Comparison of ENCODE assay signal across 9 cellular contexts in the genomic region with DNA sequence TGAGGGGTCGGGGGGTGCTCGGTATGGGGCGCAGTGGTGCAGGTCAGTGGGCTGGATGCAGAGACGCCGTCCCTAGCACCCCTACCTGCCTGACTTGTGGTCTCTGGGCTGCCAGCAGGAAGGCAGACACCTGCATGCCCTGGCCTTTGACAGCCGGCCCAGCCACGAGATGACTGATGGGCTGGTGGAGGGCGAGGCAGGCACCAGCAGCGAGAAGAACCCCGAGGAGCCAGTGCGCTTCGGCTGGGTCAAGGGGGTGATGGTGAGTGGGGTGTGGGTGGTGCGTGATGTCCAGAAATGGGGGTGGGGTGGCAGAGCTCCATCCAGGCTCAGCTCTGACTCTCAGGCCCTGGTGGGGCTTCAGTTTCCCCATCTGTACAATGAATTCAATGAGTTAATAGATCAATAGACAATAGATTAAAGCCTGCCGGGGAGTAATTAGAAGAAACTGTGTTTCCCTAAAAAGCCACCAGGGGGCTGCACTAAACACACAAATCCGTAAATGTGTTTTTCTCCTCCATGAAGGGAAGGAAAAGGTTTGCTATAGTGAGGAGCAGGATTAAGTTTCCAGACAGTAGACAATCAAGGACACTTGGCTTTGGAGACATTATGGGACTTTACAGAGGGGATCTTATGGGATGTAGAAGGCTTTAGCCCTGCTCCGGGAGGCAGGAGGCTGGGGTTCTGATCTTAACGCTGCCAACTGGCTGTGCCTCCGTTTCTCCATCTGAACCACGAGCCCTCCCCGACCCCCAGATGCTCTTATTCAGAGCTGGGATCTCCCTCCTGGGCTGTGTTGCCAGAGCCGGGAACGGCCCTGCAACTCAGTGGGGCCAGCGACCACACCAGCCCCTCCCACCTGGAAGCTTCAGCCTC. TPM values are rescaled to one million over a fixed set of nuclear protein-coding genes. Genes with fewer than 3 reads are reported as not detected.
DNase-seq lines count a peak whose midpoint lies in the region; ATAC-seq and TF ChIP-seq lines count a peak whose summit lies in the region.
"Had no signal": no experiment of that assay in that cellular context is flagged by ENCODE, and none has a peak within 500 bp of the region (broad histone marks: within the 10 kb centered on the region; RNA-seq: fewer than 3 reads in every experiment).

No MANE protein-coding gene starts in this region.

- TF ChIP-seq CTCF in A673 (conservative IDR thresholded peaks at IDR 0.05; ENCODE audit: low read depth, low read length), result peak; percentile 79

- CTCF ChIA-PET in A673 (lab: Charles Lee), result no interaction called here

- no peaks in the 10 kb centered on the region for H3K4me1 ChIP-seq in A673 (ENCODE audit: insufficient read depth, low read length, poor library complexity, severe bottlenecking)

- in situ Hi-C loops in G401 (cut with HindIII; ENCODE audit: low sequenced_read_pairs), result loop anchor here (25.0 kb wide), 1 partner anchor 95 kb away; a partner anchor contains a TSS

- H3K27ac ChIP-seq in A673 (ENCODE audit: low read depth, low read length, poor library complexity, severe bottlenecking), result no peak overlapping the region

- H3K4me3 Mint-ChIP-seq in natural killer cell treated with Interleukin-12 subunit alpha and Interleukin-12 subunit beta and Interleukin-15 and Interleukin-18, amount 100 ng/mL, for 72 hours, result no peak overlapping the region

- peaks cover 19 to 27% of the 10 kb centered on the region in 2 donors for H3K4me1 Mint-ChIP-seq in natural killer cell treated with Interleukin-12 subunit alpha and Interleukin-12 subunit beta and Interleukin-15 and Interleukin-18, amount 100 ng/mL, for 72 hours (ENCODE audit: low read depth in 2 of 2)

- peak; percentile 75 for DNase-seq in A673 (ENCODE audit: low spot score)
- peak; percentile 50 for DNase-seq in G401 (ENCODE audit: low spot score)
- DNase-seq in NCI-H1694 treated with DMSO at 0.1 percent for 48 hours (lab: John Stamatoyannopoulos, UW), result peak; percentile 21
- peak; percentile 24 to 26 for DNase-seq in activated CD4-positive, alpha-beta T cell treated with anti-CD3 and anti-CD28 coated beads, Interleukin-2, amount 50 U/mL, for 4 hours
- peak; percentile 63 for DNase-seq in fibroblast of gingiva (ENCODE audit: low read depth)
- DNase-seq in natural killer cell treated with Interleukin-12 subunit alpha and Interleukin-12 subunit beta and Interleukin-15 and Interleukin-18, amount 100 ng/mL, for 72 hours (ENCODE audit: low spot score), result no peak

- no peak for ATAC-seq in natural killer cell treated with Interleukin-12 subunit alpha and Interleukin-12 subunit beta and Interleukin-15 and Interleukin-18, amount 100 ng/mL, for 72 hours
- ATAC-seq in GM18870 (IDR thresholded peaks at IDR 0.05; ENCODE audit: unreplicated experiment) (no peak), GM21786 (IDR thresholded peaks at IDR 0.05; ENCODE audit: unreplicated experiment) (no peak)

- no peaks in the 10 kb centered on the region for H3K9me3 Mint-ChIP-seq in natural killer cell treated with Interleukin-12 subunit alpha and Interleukin-12 subunit beta and Interleukin-15 and Interleukin-18, amount 100 ng/mL, for 72 hours

- H3K9me3 ChIP-seq in A673 (ENCODE audit: low read depth, low read length, poor library complexity, severe bottlenecking), result no peaks in the 10 kb centered on the region

- peak overlapping the region; percentile 25 to 31 for H3K27ac Mint-ChIP-seq in natural killer cell treated with Interleukin-12 subunit alpha and Interleukin-12 subunit beta and Interleukin-15 and Interleukin-18, amount 100 ng/mL, for 72 hours

- no TSS peak for BruUV-seq in A673 (replicated peaks; lab: Mats Ljungman, UMichigan)

- POLR2A ChIA-PET in A673 (lab: Charles Lee; ENCODE audit: low non-redundant PET), result interaction anchor here (0.6 kb wide), 1 partner anchor 328 kb away, joined by 3 read pairs; no protein-coding TSS in a partner anchor

- H3K27me3 ChIP-seq in A673 (replicated peaks; ENCODE audit: insufficient read depth, low read depth, low read length, poor library complexity), result no peaks in the 10 kb centered on the region

- no peak overlapping the region for H3K4me3 ChIP-seq in A673 (ENCODE audit: low read depth, low read length, poor library complexity, severe bottlenecking)

- intact Hi-C loops in A673 (cut with micrococcal nuclease; ENCODE audit: unreplicated experiment), result loop anchor here (1.0 to 5.0 kb wide), 2 partner anchors 84 to 300 kb away; no protein-coding TSS in a partner anchor

- H3K36me3 Mint-ChIP-seq in natural killer cell treated with Interleukin-12 subunit alpha and Interleukin-12 subunit beta and Interleukin-15 and Interleukin-18, amount 100 ng/mL, for 72 hours, result no peaks in the 10 kb centered on the region

- H3K36me3 ChIP-seq in A673 (ENCODE audit: insufficient read depth, low read length, poor library complexity, severe bottlenecking), result no peaks in the 10 kb centered on the region

- H3K27me3 Mint-ChIP-seq in natural killer cell treated with Interleukin-12 subunit alpha and Interleukin-12 subunit beta and Interleukin-15 and Interleukin-18, amount 100 ng/mL, for 72 hours, result peaks cover 0 to 2% of the 10 kb centered on the region in 2 donors

RNA-seq across cellular contexts. Expression of a gene that starts 2.2 kb away (rescaled TPM):
- not detected in 2 replicates for total RNA-seq in A673 (2021)
- total RNA-seq in G401 (2014; rRNA removed; shearing (Covaris generic)), result 0.25 TPM in 1 of 2 replicates, not detected in the other
- not detected for total RNA-seq in natural killer cell treated with Interleukin-12 subunit alpha and Interleukin-12 subunit beta and Interleukin-15 and Interleukin-18, amount 100 ng/mL, for 72 hours
- total RNA-seq: lower leg skin had no signal
